1 cellular context compared by ENCODE assay signal in the genomic region with DNA sequence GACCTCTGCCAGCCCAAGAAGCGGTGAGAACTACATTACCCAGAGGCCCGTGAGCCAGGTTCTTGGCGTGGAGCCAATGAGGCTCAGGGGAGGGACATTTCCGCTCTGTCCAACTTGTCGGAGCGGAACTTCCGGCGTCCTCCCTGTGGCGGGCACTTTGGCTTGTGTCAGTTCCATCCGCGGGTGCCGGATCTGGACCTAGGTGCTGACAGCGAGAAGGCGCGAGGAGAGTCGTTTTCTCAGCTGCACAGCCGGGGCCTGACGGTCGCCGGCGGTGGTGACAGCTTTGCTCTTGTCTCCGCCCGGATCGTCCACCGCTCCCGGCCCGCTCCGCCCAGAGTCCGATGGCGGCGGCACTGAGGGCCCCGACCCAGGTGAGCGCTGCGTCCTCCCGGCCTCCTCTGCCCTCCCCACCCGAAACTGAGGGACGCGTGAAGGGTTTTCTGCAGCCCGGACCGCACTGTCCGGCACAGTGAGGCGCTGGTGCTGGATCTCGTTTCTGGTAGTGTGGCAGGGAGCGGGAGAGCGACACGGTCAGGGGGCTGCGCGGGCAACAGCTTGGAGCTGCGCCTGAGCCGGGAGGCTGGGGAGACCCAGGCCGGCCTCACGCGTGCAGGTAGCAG.
TF ChIP-seq lines count a peak whose summit lies in the region.

A gene (plus strand): TSS at position 125 of the 623 bp plus-strand sequence. CDS start 4,461 bp downstream, outside the sequence.

TF ChIP-seq in HepG2, 621 proteins besides CTCF, POLR2A, EP300 and RAD21 (continued from another document and continues in another):
- TF ChIP-seq, protein P1, sequence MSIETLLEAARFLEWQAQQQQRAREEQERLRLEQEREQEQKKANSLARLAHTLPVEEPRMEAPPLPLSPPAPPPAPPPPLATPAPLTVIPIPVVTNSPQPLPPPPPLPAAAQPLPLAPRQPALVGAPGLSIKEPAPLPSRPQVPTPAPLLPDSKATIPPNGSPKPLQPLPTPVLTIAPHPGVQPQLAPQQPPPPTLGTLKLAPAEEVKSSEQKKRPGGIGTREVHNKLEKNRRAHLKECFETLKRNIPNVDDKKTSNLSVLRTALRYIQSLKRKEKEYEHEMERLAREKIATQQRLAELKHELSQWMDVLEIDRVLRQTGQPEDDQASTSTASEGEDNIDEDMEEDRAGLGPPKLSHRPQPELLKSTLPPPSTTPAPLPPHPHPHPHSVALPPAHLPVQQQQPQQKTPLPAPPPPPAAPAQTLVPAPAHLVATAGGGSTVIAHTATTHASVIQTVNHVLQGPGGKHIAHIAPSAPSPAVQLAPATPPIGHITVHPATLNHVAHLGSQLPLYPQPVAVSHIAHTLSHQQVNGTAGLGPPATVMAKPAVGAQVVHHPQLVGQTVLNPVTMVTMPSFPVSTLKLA (IDR thresholded peaks at IDR 0.05): no peak
- TF ChIP-seq ZNF292 (CRISPR knock-in tag; IDR thresholded peaks at IDR 0.05; ENCODE audit: borderline replicate concordance, low read depth) (no peak), ZNF709 (CRISPR knock-in tag; IDR thresholded peaks at IDR 0.05) (no peak), ARHGAP35 (CRISPR knock-in tag; IDR thresholded peaks at IDR 0.05; ENCODE audit: borderline replicate concordance) (no peak), AKAP8 (CRISPR knock-in tag; IDR thresholded peaks at IDR 0.05) (0 out of 2 replicates have a peak, but pooled peaks have one; percentile 35), CHD4 (IDR thresholded peaks at IDR 0.05; ENCODE audit: borderline replicate concordance, low read length) (no peak), KLF12 (CRISPR knock-in tag; IDR thresholded peaks at IDR 0.05; ENCODE audit: borderline replicate concordance) (0 out of 2 replicates have a peak, but pooled peaks have one; percentile 54), ZNF777 (CRISPR knock-in tag; IDR thresholded peaks at IDR 0.05) (no peak), NONO (IDR thresholded peaks at IDR 0.05) (no peak), NONO (CRISPR knock-in tag; conservative IDR thresholded peaks at IDR 0.05) (no peak), ZNF468 (CRISPR knock-in tag; IDR thresholded peaks at IDR 0.05) (0 out of 2 replicates have a peak, but pooled peaks have one; percentile 58), ATAD3A (CRISPR knock-in tag; IDR thresholded peaks at IDR 0.05) (no peak), PHB2 (IDR thresholded peaks at IDR 0.05; ENCODE audit: partially characterized antibody) (no peak), HOXA3 (CRISPR knock-in tag; IDR thresholded peaks at IDR 0.05) (peak; percentile 85), RARA (CRISPR knock-in tag; IDR thresholded peaks at IDR 0.05) (no peak), NFRKB (IDR thresholded peaks at IDR 0.05) (no peak), NAIF1 (CRISPR knock-in tag; IDR thresholded peaks at IDR 0.05; ENCODE audit: borderline replicate concordance) (no peak), ZNF333 (CRISPR knock-in tag; IDR thresholded peaks at IDR 0.05; ENCODE audit: borderline replicate concordance) (no peak; the same call in 1 of the 2 replicates), ASH2L (IDR thresholded peaks at IDR 0.05; ENCODE audit: insufficient read length, low read depth, low read length) (peak; percentile 85), ZNF773 (CRISPR knock-in tag; IDR thresholded peaks at IDR 0.05; ENCODE audit: borderline replicate concordance) (no peak), ZNF816 (CRISPR knock-in tag; IDR thresholded peaks at IDR 0.05; ENCODE audit: borderline replicate concordance) (no peak), ZBTB42 (CRISPR knock-in tag; IDR thresholded peaks at IDR 0.05) (no peak), KDM2A (CRISPR knock-in tag; IDR thresholded peaks at IDR 0.05; ENCODE audit: borderline replicate concordance, low read depth) (peak; percentile 85), ERF (CRISPR knock-in tag; IDR thresholded peaks at IDR 0.05) (no peak), MXD4 (CRISPR knock-in tag; IDR thresholded peaks at IDR 0.05) (peak; percentile 67), ARNT2 (CRISPR knock-in tag; IDR thresholded peaks at IDR 0.05; ENCODE audit: low read depth) (peak; percentile 66; the same call in 1 of the 2 replicates), NCOA2 (CRISPR knock-in tag; IDR thresholded peaks at IDR 0.05) (no peak), ZSCAN20 (CRISPR knock-in tag; IDR thresholded peaks at IDR 0.05; ENCODE audit: borderline replicate concordance) (no peak), MBD4 (IDR thresholded peaks at IDR 0.05; ENCODE audit: borderline replicate concordance, low read length) (no peak), WIZ (CRISPR knock-in tag; IDR thresholded peaks at IDR 0.05) (no peak; the same call in 1 of the 2 replicates), IRX3 (CRISPR knock-in tag; IDR thresholded peaks at IDR 0.05; ENCODE audit: borderline replicate concordance, low read depth) (0 out of 2 replicates have a peak, but pooled peaks have one; percentile 70), ZNF552 (CRISPR knock-in tag; IDR thresholded peaks at IDR 0.05; ENCODE audit: borderline replicate concordance) (no peak), MAF1 (CRISPR knock-in tag; IDR thresholded peaks at IDR 0.05; ENCODE audit: borderline replicate concordance) (no peak), HDAC2 (CRISPR knock-in tag; IDR thresholded peaks at IDR 0.05) (peak; percentile 83), SPEN (CRISPR knock-in tag; IDR thresholded peaks at IDR 0.05; ENCODE audit: low read depth) (peak; percentile 89), RFX3 (CRISPR knock-in tag; IDR thresholded peaks at IDR 0.05) (no peak), ZNF766 (CRISPR knock-in tag; IDR thresholded peaks at IDR 0.05; ENCODE audit: borderline replicate concordance) (peak; percentile 50; the same call in 1 of the 2 replicates), FLYWCH1 (CRISPR knock-in tag; IDR thresholded peaks at IDR 0.05) (no peak), ZBTB1 (CRISPR knock-in tag; IDR thresholded peaks at IDR 0.05; ENCODE audit: borderline replicate concordance) (no peak), ZNF530 (CRISPR knock-in tag; IDR thresholded peaks at IDR 0.05; ENCODE audit: low read depth) (no peak), SRY (CRISPR knock-in tag; IDR thresholded peaks at IDR 0.05) (no peak)
- TF ChIP-seq, protein P2, sequence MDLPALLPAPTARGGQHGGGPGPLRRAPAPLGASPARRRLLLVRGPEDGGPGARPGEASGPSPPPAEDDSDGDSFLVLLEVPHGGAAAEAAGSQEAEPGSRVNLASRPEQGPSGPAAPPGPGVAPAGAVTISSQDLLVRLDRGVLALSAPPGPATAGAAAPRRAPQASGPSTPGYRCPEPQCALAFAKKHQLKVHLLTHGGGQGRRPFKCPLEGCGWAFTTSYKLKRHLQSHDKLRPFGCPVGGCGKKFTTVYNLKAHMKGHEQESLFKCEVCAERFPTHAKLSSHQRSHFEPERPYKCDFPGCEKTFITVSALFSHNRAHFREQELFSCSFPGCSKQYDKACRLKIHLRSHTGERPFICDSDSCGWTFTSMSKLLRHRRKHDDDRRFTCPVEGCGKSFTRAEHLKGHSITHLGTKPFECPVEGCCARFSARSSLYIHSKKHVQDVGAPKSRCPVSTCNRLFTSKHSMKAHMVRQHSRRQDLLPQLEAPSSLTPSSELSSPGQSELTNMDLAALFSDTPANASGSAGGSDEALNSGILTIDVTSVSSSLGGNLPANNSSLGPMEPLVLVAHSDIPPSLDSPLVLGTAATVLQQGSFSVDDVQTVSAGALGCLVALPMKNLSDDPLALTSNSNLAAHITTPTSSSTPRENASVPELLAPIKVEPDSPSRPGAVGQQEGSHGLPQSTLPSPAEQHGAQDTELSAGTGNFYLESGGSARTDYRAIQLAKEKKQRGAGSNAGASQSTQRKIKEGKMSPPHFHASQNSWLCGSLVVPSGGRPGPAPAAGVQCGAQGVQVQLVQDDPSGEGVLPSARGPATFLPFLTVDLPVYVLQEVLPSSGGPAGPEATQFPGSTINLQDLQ (CRISPR knock-in tag; IDR thresholded peaks at IDR 0.05): no peak
- TF ChIP-seq, protein P3, sequence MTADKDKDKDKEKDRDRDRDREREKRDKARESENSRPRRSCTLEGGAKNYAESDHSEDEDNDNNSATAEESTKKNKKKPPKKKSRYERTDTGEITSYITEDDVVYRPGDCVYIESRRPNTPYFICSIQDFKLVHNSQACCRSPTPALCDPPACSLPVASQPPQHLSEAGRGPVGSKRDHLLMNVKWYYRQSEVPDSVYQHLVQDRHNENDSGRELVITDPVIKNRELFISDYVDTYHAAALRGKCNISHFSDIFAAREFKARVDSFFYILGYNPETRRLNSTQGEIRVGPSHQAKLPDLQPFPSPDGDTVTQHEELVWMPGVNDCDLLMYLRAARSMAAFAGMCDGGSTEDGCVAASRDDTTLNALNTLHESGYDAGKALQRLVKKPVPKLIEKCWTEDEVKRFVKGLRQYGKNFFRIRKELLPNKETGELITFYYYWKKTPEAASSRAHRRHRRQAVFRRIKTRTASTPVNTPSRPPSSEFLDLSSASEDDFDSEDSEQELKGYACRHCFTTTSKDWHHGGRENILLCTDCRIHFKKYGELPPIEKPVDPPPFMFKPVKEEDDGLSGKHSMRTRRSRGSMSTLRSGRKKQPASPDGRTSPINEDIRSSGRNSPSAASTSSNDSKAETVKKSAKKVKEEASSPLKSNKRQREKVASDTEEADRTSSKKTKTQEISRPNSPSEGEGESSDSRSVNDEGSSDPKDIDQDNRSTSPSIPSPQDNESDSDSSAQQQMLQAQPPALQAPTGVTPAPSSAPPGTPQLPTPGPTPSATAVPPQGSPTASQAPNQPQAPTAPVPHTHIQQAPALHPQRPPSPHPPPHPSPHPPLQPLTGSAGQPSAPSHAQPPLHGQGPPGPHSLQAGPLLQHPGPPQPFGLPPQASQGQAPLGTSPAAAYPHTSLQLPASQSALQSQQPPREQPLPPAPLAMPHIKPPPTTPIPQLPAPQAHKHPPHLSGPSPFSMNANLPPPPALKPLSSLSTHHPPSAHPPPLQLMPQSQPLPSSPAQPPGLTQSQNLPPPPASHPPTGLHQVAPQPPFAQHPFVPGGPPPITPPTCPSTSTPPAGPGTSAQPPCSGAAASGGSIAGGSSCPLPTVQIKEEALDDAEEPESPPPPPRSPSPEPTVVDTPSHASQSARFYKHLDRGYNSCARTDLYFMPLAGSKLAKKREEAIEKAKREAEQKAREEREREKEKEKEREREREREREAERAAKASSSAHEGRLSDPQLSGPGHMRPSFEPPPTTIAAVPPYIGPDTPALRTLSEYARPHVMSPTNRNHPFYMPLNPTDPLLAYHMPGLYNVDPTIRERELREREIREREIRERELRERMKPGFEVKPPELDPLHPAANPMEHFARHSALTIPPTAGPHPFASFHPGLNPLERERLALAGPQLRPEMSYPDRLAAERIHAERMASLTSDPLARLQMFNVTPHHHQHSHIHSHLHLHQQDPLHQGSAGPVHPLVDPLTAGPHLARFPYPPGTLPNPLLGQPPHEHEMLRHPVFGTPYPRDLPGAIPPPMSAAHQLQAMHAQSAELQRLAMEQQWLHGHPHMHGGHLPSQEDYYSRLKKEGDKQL (CRISPR knock-in tag; IDR thresholded peaks at IDR 0.05; ENCODE audit: low read depth): no peak
- TF ChIP-seq, protein P4, sequence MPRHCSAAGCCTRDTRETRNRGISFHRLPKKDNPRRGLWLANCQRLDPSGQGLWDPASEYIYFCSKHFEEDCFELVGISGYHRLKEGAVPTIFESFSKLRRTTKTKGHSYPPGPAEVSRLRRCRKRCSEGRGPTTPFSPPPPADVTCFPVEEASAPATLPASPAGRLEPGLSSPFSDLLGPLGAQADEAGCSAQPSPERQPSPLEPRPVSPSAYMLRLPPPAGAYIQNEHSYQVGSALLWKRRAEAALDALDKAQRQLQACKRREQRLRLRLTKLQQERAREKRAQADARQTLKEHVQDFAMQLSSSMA (CRISPR knock-in tag; IDR thresholded peaks at IDR 0.05): peak; percentile 41; the same call in 1 of the 2 replicates
- TF ChIP-seq, protein P5, sequence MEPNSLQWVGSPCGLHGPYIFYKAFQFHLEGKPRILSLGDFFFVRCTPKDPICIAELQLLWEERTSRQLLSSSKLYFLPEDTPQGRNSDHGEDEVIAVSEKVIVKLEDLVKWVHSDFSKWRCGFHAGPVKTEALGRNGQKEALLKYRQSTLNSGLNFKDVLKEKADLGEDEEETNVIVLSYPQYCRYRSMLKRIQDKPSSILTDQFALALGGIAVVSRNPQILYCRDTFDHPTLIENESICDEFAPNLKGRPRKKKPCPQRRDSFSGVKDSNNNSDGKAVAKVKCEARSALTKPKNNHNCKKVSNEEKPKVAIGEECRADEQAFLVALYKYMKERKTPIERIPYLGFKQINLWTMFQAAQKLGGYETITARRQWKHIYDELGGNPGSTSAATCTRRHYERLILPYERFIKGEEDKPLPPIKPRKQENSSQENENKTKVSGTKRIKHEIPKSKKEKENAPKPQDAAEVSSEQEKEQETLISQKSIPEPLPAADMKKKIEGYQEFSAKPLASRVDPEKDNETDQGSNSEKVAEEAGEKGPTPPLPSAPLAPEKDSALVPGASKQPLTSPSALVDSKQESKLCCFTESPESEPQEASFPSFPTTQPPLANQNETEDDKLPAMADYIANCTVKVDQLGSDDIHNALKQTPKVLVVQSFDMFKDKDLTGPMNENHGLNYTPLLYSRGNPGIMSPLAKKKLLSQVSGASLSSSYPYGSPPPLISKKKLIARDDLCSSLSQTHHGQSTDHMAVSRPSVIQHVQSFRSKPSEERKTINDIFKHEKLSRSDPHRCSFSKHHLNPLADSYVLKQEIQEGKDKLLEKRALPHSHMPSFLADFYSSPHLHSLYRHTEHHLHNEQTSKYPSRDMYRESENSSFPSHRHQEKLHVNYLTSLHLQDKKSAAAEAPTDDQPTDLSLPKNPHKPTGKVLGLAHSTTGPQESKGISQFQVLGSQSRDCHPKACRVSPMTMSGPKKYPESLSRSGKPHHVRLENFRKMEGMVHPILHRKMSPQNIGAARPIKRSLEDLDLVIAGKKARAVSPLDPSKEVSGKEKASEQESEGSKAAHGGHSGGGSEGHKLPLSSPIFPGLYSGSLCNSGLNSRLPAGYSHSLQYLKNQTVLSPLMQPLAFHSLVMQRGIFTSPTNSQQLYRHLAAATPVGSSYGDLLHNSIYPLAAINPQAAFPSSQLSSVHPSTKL (CRISPR knock-in tag; IDR thresholded peaks at IDR 0.05): no peak; the same call in 1 of the 2 replicates
- TF ChIP-seq, protein P6, sequence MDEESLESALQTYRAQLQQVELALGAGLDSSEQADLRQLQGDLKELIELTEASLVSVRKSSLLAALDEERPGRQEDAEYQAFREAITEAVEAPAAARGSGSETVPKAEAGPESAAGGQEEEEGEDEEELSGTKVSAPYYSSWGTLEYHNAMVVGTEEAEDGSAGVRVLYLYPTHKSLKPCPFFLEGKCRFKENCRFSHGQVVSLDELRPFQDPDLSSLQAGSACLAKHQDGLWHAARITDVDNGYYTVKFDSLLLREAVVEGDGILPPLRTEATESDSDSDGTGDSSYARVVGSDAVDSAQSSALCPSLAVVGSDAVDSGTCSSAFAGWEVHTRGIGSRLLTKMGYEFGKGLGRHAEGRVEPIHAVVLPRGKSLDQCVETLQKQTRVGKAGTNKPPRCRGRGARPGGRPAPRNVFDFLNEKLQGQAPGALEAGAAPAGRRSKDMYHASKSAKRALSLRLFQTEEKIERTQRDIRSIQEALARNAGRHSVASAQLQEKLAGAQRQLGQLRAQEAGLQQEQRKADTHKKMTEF (CRISPR knock-in tag; IDR thresholded peaks at IDR 0.05): peak; percentile 73
- TF ChIP-seq, protein P7, sequence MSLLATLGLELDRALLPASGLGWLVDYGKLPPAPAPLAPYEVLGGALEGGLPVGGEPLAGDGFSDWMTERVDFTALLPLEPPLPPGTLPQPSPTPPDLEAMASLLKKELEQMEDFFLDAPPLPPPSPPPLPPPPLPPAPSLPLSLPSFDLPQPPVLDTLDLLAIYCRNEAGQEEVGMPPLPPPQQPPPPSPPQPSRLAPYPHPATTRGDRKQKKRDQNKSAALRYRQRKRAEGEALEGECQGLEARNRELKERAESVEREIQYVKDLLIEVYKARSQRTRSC (CRISPR knock-in tag; IDR thresholded peaks at IDR 0.05; ENCODE audit: low read depth): no peak
